ENCODE assay signal across 1 cellular context in genomic region chr20:17968366-17969275, GRCh38.
TF ChIP-seq lines count a peak whose summit lies in the region.

MGME1 (plus strand) TSS chr20:17969018; CDS start chr20:17969860, 842 bp downstream.
SNX5 (minus strand) TSS chr20:17968794; CDS start chr20:17968425, 369 bp downstream.

TF ChIP-seq in K562, 482 proteins besides CTCF, POLR2A, EP300 and RAD21 (continued from another document and continues in another):
- TF ChIP-seq ZBTB33 (CRISPR knock-in tag; IDR thresholded peaks at IDR 0.05) (peak; percentile 37; the same call in 1 of the 2 replicates), HMBOX1 (IDR thresholded peaks at IDR 0.05) (0 out of 2 replicates have a peak, but pooled peaks have one; percentile 17), USF2 (CRISPR knock-in tag; IDR thresholded peaks at IDR 0.05) (peak; percentile 87), CUX1 (CRISPR knock-in tag; IDR thresholded peaks at IDR 0.05) (no peak), ZFX (CRISPR knock-in tag; IDR thresholded peaks at IDR 0.05) (peak; percentile 95), USF1 (CRISPR knock-in tag; IDR thresholded peaks at IDR 0.05) (peak; percentile 87), ZNF740 (CRISPR knock-in tag; IDR thresholded peaks at IDR 0.05) (peak; percentile 85), ZNF740 (tag; IDR thresholded peaks at IDR 0.05) (no peak), FOXP4 (CRISPR knock-in tag; IDR thresholded peaks at IDR 0.05; ENCODE audit: borderline replicate concordance) (peak; percentile 10; the same call in 1 of the 2 replicates), SOX6 (IDR thresholded peaks at IDR 0.05) (no peak), NR2C1 (IDR thresholded peaks at IDR 0.05) (peak; percentile 76), NR2C1 (tag; IDR thresholded peaks at IDR 0.05) (no peak), MXD1 (CRISPR knock-in tag; IDR thresholded peaks at IDR 0.05; ENCODE audit: borderline replicate concordance, poor library complexity, severe bottlenecking) (peak; percentile 78), STAT6 (CRISPR knock-in tag; IDR thresholded peaks at IDR 0.05) (peak; percentile 56; the same call in 1 of the 2 replicates), CHD1 (IDR thresholded peaks at IDR 0.05; ENCODE audit: low read length) (peak; percentile 88), BHLHE40 (IDR thresholded peaks at IDR 0.05; ENCODE audit: low read length) (peak; percentile 41; the same call in 1 of the 2 replicates), PCBP1 (IDR thresholded peaks at IDR 0.05; ENCODE audit: low read depth, low read length, poor library complexity, severe bottlenecking) (no peak), THRA (IDR thresholded peaks at IDR 0.05) (no peak), CLOCK (CRISPR knock-in tag; IDR thresholded peaks at IDR 0.05; ENCODE audit: borderline replicate concordance) (no peak), FOXJ2 (tag; IDR thresholded peaks at IDR 0.05) (0 out of 2 replicates have a peak, but pooled peaks have one; percentile 13), NR3C1 (CRISPR knock-in tag; IDR thresholded peaks at IDR 0.05) (no peak), RAD51 (IDR thresholded peaks at IDR 0.05; ENCODE audit: borderline replicate concordance, low read depth) (peak; percentile 49; the same call in 1 of the 2 replicates), ATF7 (IDR thresholded peaks at IDR 0.05) (peak; percentile 98), AFF4 (CRISPR knock-in tag; IDR thresholded peaks at IDR 0.05) (peak; percentile 84), TBL1XR1 (IDR thresholded peaks at IDR 0.05; ENCODE audit: low read length in 2 of 2) (peak in 1 of 2 experiments; percentile 9; a peak in 1 of 4 replicates)
